10 cellular contexts compared by ENCODE assay signal in genomic region chr11:10233581-10233980, GRCh38.
DNase-seq lines count a peak whose midpoint lies in the region; ATAC-seq and TF ChIP-seq lines count a peak whose summit lies in the region.
"Had no signal": no experiment of that assay in that cellular context is flagged by ENCODE, and none has a peak within 500 bp of the region (broad histone marks: within the 10 kb centered on the region; RNA-seq: fewer than 3 reads in every experiment).

No MANE protein-coding gene starts in this region.

- H3T11ph ChIP-seq in H9 (ENCODE audit: low read length): no peak overlapping the region

- H2BK20ac ChIP-seq in H9 (ENCODE audit: low read depth, low read length, poor library complexity, severe bottlenecking): no peak overlapping the region

- H3K4me3 Mint-ChIP-seq in H9: no peak overlapping the region

- no peak overlapping the region for H2BK12ac ChIP-seq in H9 (ENCODE audit: insufficient read length, low read depth, low read length)
- no peak overlapping the region for H2BK12ac ChIP-seq in neuronal stem cell (ENCODE audit: low read length)

- H2BK5ac ChIP-seq in H9 (ENCODE audit: insufficient read length, low read length): no peak overlapping the region
- H2BK5ac ChIP-seq in neuronal stem cell (ENCODE audit: low read length): no peak overlapping the region

- H3K27ac ChIP-seq in foreskin keratinocyte (no peak overlapping the region), H9 (ENCODE audit: insufficient read length, low read depth, low read length) (no peak overlapping the region), neuronal stem cell (replicated peaks; ENCODE audit: low read length) (no peak overlapping the region)

- H4K5ac ChIP-seq in H9 (ENCODE audit: insufficient read length, low read depth, low read length): no peak overlapping the region

- peak; percentile 80 for DNase-seq in A172 (ENCODE audit: low spot score)
- peak; percentile 10 for DNase-seq in HFF-Myc (ENCODE audit: extremely low read depth, low read depth)
- peak; percentile 37 for DNase-seq in adipocyte (ENCODE audit: low read depth)
- peak; percentile 67 to 87 for DNase-seq in foreskin keratinocyte
- DNase-seq in NCI-H345 (lab: John Stamatoyannopoulos, UW): no peak
- DNase-seq in H9: no peak
- DNase-seq in neuronal stem cell (ENCODE audit: low spot score): no peak
- DNase-seq in NCI-H524 (lab: John Stamatoyannopoulos, UW): no peak
- DNase-seq: DMS79, NCI-H2171 treated with DMSO at 0.1 percent for 48 hours had no signal

- H2AFZ ChIP-seq in H9 (ENCODE audit: low read length) (no peak overlapping the region), neuronal stem cell (ENCODE audit: low read length) (no peak overlapping the region)

- H2AK5ac ChIP-seq in H9 (ENCODE audit: insufficient read length, low read length) (no peak overlapping the region), neuronal stem cell (ENCODE audit: low read depth, low read length) (no peak overlapping the region)

- H3K14ac ChIP-seq in H9 (ENCODE audit: insufficient read depth, low read length) (no peak overlapping the region), neuronal stem cell (ENCODE audit: low read length) (no peak overlapping the region)

- H3K9ac ChIP-seq in adipocyte (ENCODE audit: low read length) (no peak overlapping the region), H9 (ENCODE audit: extremely low read depth, insufficient read length, low read length) (no peak overlapping the region), neuronal stem cell (ENCODE audit: low read depth, low read length, poor library complexity) (no peak overlapping the region)

- no peak overlapping the region for H3K18ac ChIP-seq in H9 (ENCODE audit: insufficient read length, low read depth, low read length)
- H3K18ac ChIP-seq in neuronal stem cell (ENCODE audit: low read length): no peak overlapping the region

- no peak overlapping the region for H3K27ac Mint-ChIP-seq in H9

- no peaks in the 10 kb centered on the region for H3K23me2 ChIP-seq in H9 (ENCODE audit: insufficient read length, low read depth, low read length, poor library complexity, severe bottlenecking)

- no peak overlapping the region for H3K56ac ChIP-seq in H9 (ENCODE audit: insufficient read length, low read depth, low read length)

- H2BK120ac ChIP-seq in H9 (ENCODE audit: low read depth, low read length, poor library complexity, severe bottlenecking) (no peak overlapping the region), neuronal stem cell (ENCODE audit: low read depth, low read length) (no peak overlapping the region)

- H3K4me1 ChIP-seq in adipocyte (ENCODE audit: control insufficient read depth, insufficient read depth, low read length) (peaks cover 21% of the 10 kb centered on the region), foreskin keratinocyte (peaks cover 7% of the 10 kb centered on the region), H9 (ENCODE audit: insufficient read depth, low read length) (no peaks in the 10 kb centered on the region), neuronal stem cell (ENCODE audit: control insufficient read depth in 2 of 2, insufficient read depth in 1 of 2, low read depth in 1 of 2, low read length in 2 of 2) (no peaks in the 10 kb centered on the region)

- no peak overlapping the region for H3K23ac ChIP-seq in H9 (ENCODE audit: insufficient read length, low read depth, low read length)
- no peak overlapping the region for H3K23ac ChIP-seq in neuronal stem cell (ENCODE audit: low read depth, low read length, poor library complexity)

- peaks cover 59 to 62% of the 10 kb centered on the region in 2 experiments for H3K9me3 Mint-ChIP-seq in H9

- H3K79me1 ChIP-seq in H9 (ENCODE audit: insufficient read depth, low read depth, low read length, poor library complexity, severe bottlenecking) (peaks cover 4% of the 10 kb centered on the region), neuronal stem cell (ENCODE audit: low read depth, low read length) (no peaks in the 10 kb centered on the region)

- no peaks in the 10 kb centered on the region for H3K9me3 ChIP-seq in adipocyte (ENCODE audit: control insufficient read depth, low read length)
- H3K9me3 ChIP-seq in H9 (ENCODE audit: control insufficient read depth, low read depth, low read length): peaks cover 9% of the 10 kb centered on the region
- peaks cover 9 to 26% of the 10 kb centered on the region in 2 donors for H3K9me3 ChIP-seq in neuronal stem cell (replicated peaks in 1 of 2; ENCODE audit: control insufficient read depth in 2 of 2, insufficient read depth in 1 of 2, low read depth in 1 of 2, low read length in 2 of 2)

- H3K36me3 Mint-ChIP-seq in H9 (ENCODE audit: insufficient read depth in 1 of 3, low read depth in 3 of 3): peaks cover 56 to 68% (median 65%) of the 10 kb centered on the region in 3 experiments

- H3K27me3 Mint-ChIP-seq in H9 (ENCODE audit: low read depth): peaks cover 2% of the 10 kb centered on the region

- WGBS in H9 (ENCODE audit: extremely low coverage, insufficient read length, low lambda C conversion rate): no CpG with 5 or more reads among the region's 2 CpGs
- no CpG with 5 or more reads among the region's 2 CpGs for WGBS in neuronal stem cell (ENCODE audit: extremely low coverage in 2 of 2, insufficient read length in 2 of 2, insufficient replicate concordance in 1 of 2), 2 donors

- H2BK15ac ChIP-seq in H9 (ENCODE audit: low read depth, low read length) (no peak overlapping the region), neuronal stem cell (ENCODE audit: low read length) (no peak overlapping the region)

- H3K4me2 ChIP-seq in H9 (ENCODE audit: insufficient read depth, insufficient read length, low read length) (no peak overlapping the region), neuronal stem cell (ENCODE audit: insufficient read depth, low read length, poor library complexity, severe bottlenecking) (no peak overlapping the region)

- TF ChIP-seq CTCF in HFF-Myc (IDR thresholded peaks at IDR 0.05; ENCODE audit: low read depth, low read length, missing control alignments): no peak
- no peak for TF ChIP-seq CTCF in foreskin keratinocyte (conservative IDR thresholded peaks at IDR 0.05)
- no peak for TF ChIP-seq CTCF in H9 (conservative IDR thresholded peaks at IDR 0.05)

- H3K4me1 Mint-ChIP-seq in H9: no peaks in the 10 kb centered on the region

- H3K4ac ChIP-seq in H9 (ENCODE audit: low read depth, low read length) (no peak overlapping the region), neuronal stem cell (ENCODE audit: low read length) (no peak overlapping the region)

- ATAC-seq in foreskin keratinocyte: peak; percentile 82

- H4K8ac ChIP-seq in H9 (replicated peaks; ENCODE audit: insufficient read length, low read depth, low read length) (no peak overlapping the region), neuronal stem cell (ENCODE audit: low read depth, low read length) (no peak overlapping the region)

- no peaks in the 10 kb centered on the region for H3K27me3 ChIP-seq in adipocyte (replicated peaks; ENCODE audit: control insufficient read depth, insufficient read depth, low read length)
- no peaks in the 10 kb centered on the region for H3K27me3 ChIP-seq in foreskin keratinocyte
- no peaks in the 10 kb centered on the region for H3K27me3 ChIP-seq in H9 (ENCODE audit: insufficient read depth, low read length)
- no peaks in the 10 kb centered on the region for H3K27me3 ChIP-seq in neuronal stem cell (ENCODE audit: control insufficient read depth in 3 of 3, insufficient read depth in 3 of 3, low read depth in 1 of 3, low read length in 3 of 3)

- H3K36me3 ChIP-seq in adipocyte (ENCODE audit: control insufficient read depth, insufficient read depth, low read length, severe bottlenecking): no peaks in the 10 kb centered on the region
- H3K36me3 ChIP-seq in neuronal stem cell (replicated peaks in 1 of 2; ENCODE audit: control insufficient read depth in 2 of 2, insufficient read depth in 2 of 2, low read length in 2 of 2): peaks cover 0 to 2% of the 10 kb centered on the region in 2 donors

- no peaks in the 10 kb centered on the region for H4K20me1 ChIP-seq in H9 (ENCODE audit: control insufficient read depth, insufficient read depth, insufficient read length)

- no peak overlapping the region for H3K4me3 ChIP-seq in HFF-Myc (replicated peaks; ENCODE audit: low read depth, low read length)
- no peak overlapping the region for H3K4me3 ChIP-seq in adipocyte (ENCODE audit: low read length)
- no peak overlapping the region for H3K4me3 ChIP-seq in neuronal stem cell (ENCODE audit: low read length in 2 of 2)

- H3K79me2 ChIP-seq in H9 (ENCODE audit: insufficient read depth, low read length): no peaks in the 10 kb centered on the region; the same call in 1 of the 2 replicates

- no peak overlapping the region for H4K91ac ChIP-seq in H9 (ENCODE audit: insufficient read length, low read depth, low read length)
- H4K91ac ChIP-seq in neuronal stem cell (ENCODE audit: low read depth, low read length, poor library complexity): no peak overlapping the region

Comparison
In these comparisons a context has a peak if more than half of its experiments do, and no peak if none do; other contexts are left out.
1. DNase-seq: peak in A172 (single experiment), HFF-Myc (single experiment), adipocyte (single experiment) and foreskin keratinocyte (2 of 2); none in NCI-H345 (single experiment), H9 (single experiment), neuronal stem cell (single experiment) and NCI-H524 (0 of 2).